Comparison of ENCODE assay signal across 7 cellular contexts in genomic region chr5:100779669-100780375, GRCh38.
A peak's percentile ranks its signal among the peaks of the same experiment; 100 is the strongest.
DNase-seq lines count a peak whose midpoint lies in the region; ATAC-seq and TF ChIP-seq lines count a peak whose summit lies in the region.

No MANE protein-coding gene starts in this region.

- CTCF ChIA-PET in activated CD4-positive, alpha-beta memory T cell treated with anti-CD3 and anti-CD28 coated beads for 36 hours (lab: Charles Lee), result interaction anchor here (0.9 kb wide), 1 partner anchor 123 kb away, joined by 4 read pairs; the partner anchor contains the start of gene ST8SIA4

- no peaks in the 10 kb centered on the region for H3K27me3 Mint-ChIP-seq in activated CD4-positive, alpha-beta memory T cell treated with anti-CD3 and anti-CD28 coated beads for 36 hours
- no peaks in the 10 kb centered on the region for H3K27me3 Mint-ChIP-seq in naive thymus-derived CD8-positive, alpha-beta T cell
- no peaks in the 10 kb centered on the region for H3K27me3 Mint-ChIP-seq in mesothelial cell of epicardium (ENCODE audit: low read depth)

- ATAC-seq in GM19324 (IDR thresholded peaks at IDR 0.05; ENCODE audit: low FRiP score, unreplicated experiment) (peak; percentile 40), HG02981 (IDR thresholded peaks at IDR 0.05; ENCODE audit: unreplicated experiment) (peak; percentile 13)
- ATAC-seq in naive thymus-derived CD8-positive, alpha-beta T cell, result peak; percentile 32 to 42

- peak overlapping the region; percentile 87 for H3K27ac Mint-ChIP-seq in activated CD4-positive, alpha-beta memory T cell treated with anti-CD3 and anti-CD28 coated beads for 36 hours
- H3K27ac Mint-ChIP-seq in naive thymus-derived CD8-positive, alpha-beta T cell, result peak overlapping the region; percentile 91 to 99 (median 94)
- no peak overlapping the region for H3K27ac Mint-ChIP-seq in mesothelial cell of epicardium

- intact Hi-C loops in activated CD4-positive, alpha-beta memory T cell treated with anti-CD3 and anti-CD28 coated beads for 36 hours (cut with micrococcal nuclease), result loop anchor here (1.0 to 5.0 kb wide), 6 partner anchors 46 to 123 kb away; partner anchors contain the start of gene ST8SIA4

- no peaks in the 10 kb centered on the region for H3K9me3 Mint-ChIP-seq in activated CD4-positive, alpha-beta memory T cell treated with anti-CD3 and anti-CD28 coated beads for 36 hours
- peaks cover 0 to 8% (median 0%) of the 10 kb centered on the region in 9 donors for H3K9me3 Mint-ChIP-seq in naive thymus-derived CD8-positive, alpha-beta T cell
- peaks cover 6% of the 10 kb centered on the region for H3K9me3 Mint-ChIP-seq in mesothelial cell of epicardium

- TF ChIP-seq CTCF in mesothelial cell of epicardium (IDR thresholded peaks at IDR 0.05; ENCODE audit: unreplicated experiment), result no peak

- peak overlapping the region; percentile 56 for H3K4me3 Mint-ChIP-seq in activated CD4-positive, alpha-beta memory T cell treated with anti-CD3 and anti-CD28 coated beads for 36 hours
- peak overlapping the region; percentile 72 to 88 (median 82) for H3K4me3 Mint-ChIP-seq in naive thymus-derived CD8-positive, alpha-beta T cell
- H3K4me3 Mint-ChIP-seq in mesothelial cell of epicardium, result no peak overlapping the region

- H3K4me1 Mint-ChIP-seq in activated CD4-positive, alpha-beta memory T cell treated with anti-CD3 and anti-CD28 coated beads for 36 hours (ENCODE audit: low read depth), result peaks cover 36% of the 10 kb centered on the region
- H3K4me1 Mint-ChIP-seq in naive thymus-derived CD8-positive, alpha-beta T cell, result peaks cover 17 to 45% (median 28%) of the 10 kb centered on the region in 4 donors
- H3K4me1 Mint-ChIP-seq in mesothelial cell of epicardium, result peaks cover 10% of the 10 kb centered on the region

- DNase-seq in activated CD4-positive, alpha-beta memory T cell treated with anti-CD3 and anti-CD28 coated beads for 36 hours, result no peak
- no peak for DNase-seq in naive thymus-derived CD8-positive, alpha-beta T cell
- no peak for DNase-seq in stimulated activated CD4-positive, alpha-beta T cell treated with anti-CD3 and anti-CD28 coated beads, Interleukin-4, amount 100 ng/mL, for 1 hour
- DNase-seq in mesothelial cell of epicardium (ENCODE audit: low spot score in 2 of 2, unreplicated experiment in 2 of 2) (no peak), nucleus accumbens (lab: John Stamatoyannopoulos, UW) (no peak)

- no peaks in the 10 kb centered on the region for H3K36me3 Mint-ChIP-seq in activated CD4-positive, alpha-beta memory T cell treated with anti-CD3 and anti-CD28 coated beads for 36 hours
- no peaks in the 10 kb centered on the region for H3K36me3 Mint-ChIP-seq in naive thymus-derived CD8-positive, alpha-beta T cell
- H3K36me3 Mint-ChIP-seq in mesothelial cell of epicardium, result no peaks in the 10 kb centered on the region

- POLR2A ChIA-PET in activated CD4-positive, alpha-beta memory T cell treated with anti-CD3 and anti-CD28 coated beads for 36 hours (lab: Charles Lee), result interaction anchor here (0.9 to 1.8 kb wide), 4 partner anchors 60 to 123 kb away, joined by 4 to 10 read pairs (median 7); partner anchors contain the start of gene ST8SIA4
- POLR2A ChIA-PET in naive thymus-derived CD8-positive, alpha-beta T cell (lab: Charles Lee), result interaction anchor here (1.6 kb wide), 1 partner anchor 123 kb away, joined by 8 read pairs; the partner anchor contains the start of gene ST8SIA4
